Comparison of ENCODE assay signal across 1 cellular context in genomic region chr10:26803849-26804248, GRCh38.
TF ChIP-seq lines count a peak whose summit lies in the region.

No MANE protein-coding gene starts in this region.

TF ChIP-seq in A549, 52 proteins besides CTCF, POLR2A, EP300 and RAD21 (continued from another document):
- TF ChIP-seq HMGXB4 (CRISPR knock-in tag; IDR thresholded peaks at IDR 0.05; ENCODE audit: borderline replicate concordance) = no peak
- no peak for TF ChIP-seq HEYL (CRISPR knock-in tag; IDR thresholded peaks at IDR 0.05)
- TF ChIP-seq ZNF302 (CRISPR knock-in tag; IDR thresholded peaks at IDR 0.05) = no peak
- TF ChIP-seq MAFK (IDR thresholded peaks at IDR 0.05; ENCODE audit: partially characterized antibody) = peak; percentile 78
- TF ChIP-seq JUN (IDR thresholded peaks at IDR 0.05) = no peak
